36 cellular contexts compared by ENCODE assay signal in the genomic region with DNA sequence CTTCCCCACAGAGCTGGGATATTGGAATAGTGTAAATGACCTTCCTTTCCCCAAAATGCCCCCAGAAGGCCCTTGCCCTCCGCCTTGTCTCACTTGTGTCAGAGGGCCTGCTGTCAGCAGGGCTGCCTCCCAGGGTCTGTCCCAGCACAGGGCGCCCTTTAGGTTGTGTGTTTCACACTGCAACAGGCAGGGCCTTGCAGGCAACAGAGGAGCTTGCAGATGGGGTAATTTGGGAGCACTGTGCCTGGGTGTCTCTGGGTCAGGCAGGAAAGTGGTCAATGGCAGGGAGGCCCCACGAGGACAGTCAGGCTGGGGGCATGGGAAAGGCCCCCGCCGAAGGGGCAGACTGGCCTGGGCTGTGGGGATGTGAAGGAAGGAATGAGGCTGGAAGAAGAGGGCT.
"Had no signal": no experiment of that assay in that cellular context is flagged by ENCODE, and none has a peak within 500 bp of the region (broad histone marks: within the 10 kb centered on the region; RNA-seq: fewer than 3 reads in every experiment).

No MANE protein-coding gene starts in this region.

- H3K9me3 ChIP-seq: body of pancreas had no signal

- H3K9me3 Mint-ChIP-seq: activated naive CD4-positive, alpha-beta T cell treated with anti-CD3 and anti-CD28 coated beads, Interleukin-2, amount 50 U/mL, for 24 hours; activated T-helper 1 cell treated with anti-CD3 and anti-CD28 coated beads, Interleukin-12 subunit alpha, Interleukin-12 subunit beta, Interleukin-2, Interleukin-4 antibody, amounts not matched to agents 30 ng/mL and 10 ng/mL and 1 ng/mL, durations not matched to agents 14 hours and 24 hours and 36 hours had no signal

- H3K27ac Mint-ChIP-seq: activated naive CD4-positive, alpha-beta T cell treated with anti-CD3 and anti-CD28 coated beads for 36 hours; activated naive CD4-positive, alpha-beta T cell treated with anti-CD3 and anti-CD28 coated beads, Interleukin-2, amount 10 ng/mL, durations not matched to agents 7 days and 5 days; activated naive CD4-positive, alpha-beta T cell treated with anti-CD3 and anti-CD28 coated beads, Interleukin-2, amount 50 U/mL, for 24 hours; activated naive CD4-positive, alpha-beta T cell treated with anti-CD3 and anti-CD28 coated beads, Interleukin-2, amount 50 U/mL, for 72 hours; activated naive CD8-positive, alpha-beta T cell; activated naive CD8-positive, alpha-beta T cell treated with anti-CD3 and anti-CD28 coated beads for 36 hours; activated naive CD8-positive, alpha-beta T cell treated with anti-CD3 and anti-CD28 coated beads, Interleukin-2, amount 10 ng/mL, durations not matched to agents 7 days and 5 days; activated naive CD8-positive, alpha-beta T cell treated with anti-CD3 and anti-CD28 coated beads, Interleukin-2, amount 50 U/mL, for 24 hours; activated T-cell treated with anti-CD3 and anti-CD28 coated beads, Interleukin-2, amount 50 U/mL, for 24 hours; activated T-cell treated with anti-CD3 and anti-CD28 coated beads, Interleukin-2, amount 50 U/mL, for 72 hours; activated T-helper 1 cell treated with anti-CD3 and anti-CD28 coated beads, Interleukin-12 subunit alpha, Interleukin-12 subunit beta, Interleukin-2, Interleukin-4 antibody, amounts not matched to agents 30 ng/mL and 10 ng/mL and 1 ng/mL, durations not matched to agents 14 hours and 24 hours and 36 hours; activated T-helper 17 cell treated with anti-CD3 and anti-CD28 coated beads, Interleukin-2, amount 50 U/mL, for 72 hours; activated T-helper 2 cell treated with anti-CD3 and anti-CD28 coated beads, Interferon-gamma antibody, Interleukin-2, Interleukin-4, amounts not matched to agents 10 μg/mL and 5 μg/mL and 100 μg/mL, durations not matched to agents 14 hours and 24 hours and 36 hours had no signal

- H3K36me3 Mint-ChIP-seq: activated naive CD4-positive, alpha-beta T cell treated with anti-CD3 and anti-CD28 coated beads, Interleukin-2, amount 10 ng/mL, durations not matched to agents 7 days and 5 days; activated naive CD4-positive, alpha-beta T cell treated with anti-CD3 and anti-CD28 coated beads, Interleukin-2, amount 50 U/mL, for 24 hours; activated naive CD4-positive, alpha-beta T cell treated with anti-CD3 and anti-CD28 coated beads, Interleukin-2, amount 50 U/mL, for 72 hours; activated naive CD8-positive, alpha-beta T cell; activated naive CD8-positive, alpha-beta T cell treated with anti-CD3 and anti-CD28 coated beads for 36 hours; activated naive CD8-positive, alpha-beta T cell treated with anti-CD3 and anti-CD28 coated beads, Interleukin-2, amount 10 ng/mL, durations not matched to agents 7 days and 5 days; brain had no signal

- ATAC-seq: activated naive CD4-positive, alpha-beta T cell treated with anti-CD3 and anti-CD28 coated beads, Interleukin-2, amount 50 U/mL, for 72 hours; activated naive CD8-positive, alpha-beta T cell treated with anti-CD3 and anti-CD28 coated beads, Interleukin-2, amount 50 U/mL, for 24 hours; activated T-cell treated with anti-CD3 and anti-CD28 coated beads, Interleukin-2, amount 50 U/mL, for 72 hours; activated T-helper 17 cell treated with anti-CD3 and anti-CD28 coated beads, Interleukin-2, amount 50 U/mL, for 72 hours; body of pancreas had no signal

- H3K4me1 ChIP-seq: adrenal gland, ascending aorta, body of pancreas, breast epithelium had no signal

- H3K4me1 Mint-ChIP-seq: activated naive CD4-positive, alpha-beta T cell treated with anti-CD3 and anti-CD28 coated beads, Interleukin-2, amount 10 ng/mL, durations not matched to agents 7 days and 5 days; activated naive CD4-positive, alpha-beta T cell treated with anti-CD3 and anti-CD28 coated beads, Interleukin-2, amount 50 U/mL, for 24 hours; activated naive CD8-positive, alpha-beta T cell treated with anti-CD3 and anti-CD28 coated beads for 36 hours; activated naive CD8-positive, alpha-beta T cell treated with anti-CD3 and anti-CD28 coated beads, Interleukin-2, amount 10 ng/mL, durations not matched to agents 7 days and 5 days; activated naive CD8-positive, alpha-beta T cell treated with anti-CD3 and anti-CD28 coated beads, Interleukin-2, amount 50 U/mL, for 24 hours; activated T-helper 17 cell treated with anti-CD3 and anti-CD28 coated beads, Interleukin-2, amount 50 U/mL, for 72 hours; brain; central memory CD8-positive, alpha-beta T cell had no signal

- H3K27ac ChIP-seq: adrenal gland, ascending aorta, body of pancreas, brain microvascular endothelial cell, breast epithelium, cardiac muscle cell had no signal

- H3K4me3 ChIP-seq: adrenal gland, ascending aorta, body of pancreas, breast epithelium, cardiac muscle cell had no signal

- H3K27me3 Mint-ChIP-seq: brain had no signal

- H3K36me3 ChIP-seq: adrenal gland, ascending aorta, brain microvascular endothelial cell, breast epithelium, cardiac muscle cell had no signal

- H3K27me3 ChIP-seq: adrenal gland, ascending aorta, brain microvascular endothelial cell, breast epithelium, cardiac muscle cell had no signal

- H3K4me3 Mint-ChIP-seq: activated naive CD4-positive, alpha-beta T cell treated with anti-CD3 and anti-CD28 coated beads for 36 hours; activated naive CD4-positive, alpha-beta T cell treated with anti-CD3 and anti-CD28 coated beads, Interleukin-2, amount 10 ng/mL, durations not matched to agents 7 days and 5 days; activated naive CD4-positive, alpha-beta T cell treated with anti-CD3 and anti-CD28 coated beads, Interleukin-2, amount 50 U/mL, for 24 hours; activated naive CD8-positive, alpha-beta T cell; activated naive CD8-positive, alpha-beta T cell treated with anti-CD3 and anti-CD28 coated beads for 36 hours; activated naive CD8-positive, alpha-beta T cell treated with anti-CD3 and anti-CD28 coated beads, Interleukin-2, amount 10 ng/mL, durations not matched to agents 7 days and 5 days; activated naive CD8-positive, alpha-beta T cell treated with anti-CD3 and anti-CD28 coated beads, Interleukin-2, amount 50 U/mL, for 24 hours; activated T-cell treated with anti-CD3 and anti-CD28 coated beads, Interleukin-2, amount 50 U/mL, for 24 hours; activated T-cell treated with anti-CD3 and anti-CD28 coated beads, Interleukin-2, amount 50 U/mL, for 72 hours; activated T-helper 1 cell treated with anti-CD3 and anti-CD28 coated beads, Interleukin-12 subunit alpha, Interleukin-12 subunit beta, Interleukin-2, Interleukin-4 antibody, amounts not matched to agents 30 ng/mL and 10 ng/mL and 1 ng/mL, durations not matched to agents 14 hours and 24 hours and 36 hours; activated T-helper 17 cell treated with anti-CD3 and anti-CD28 coated beads, Interleukin-2, amount 50 U/mL, for 72 hours; brain; central memory CD8-positive, alpha-beta T cell had no signal

- DNase-seq: activated effector memory CD4-positive, alpha-beta T cell treated with anti-CD3 and anti-CD28 coated beads, Interleukin-2, amount 50 U/mL, for 16 hours; activated effector memory CD4-positive, alpha-beta T cell treated with Interleukin-2 at 50 U/mL for 16 hours; activated gamma-delta T cell; activated gamma-delta T cell treated with Interleukin-2 at 50 U/mL for 16 hours; activated naive CD4-positive, alpha-beta T cell; activated naive CD4-positive, alpha-beta T cell treated with anti-CD3 and anti-CD28 coated beads for 36 hours; activated naive CD4-positive, alpha-beta T cell treated with anti-CD3 and anti-CD28 coated beads, Interleukin-2, amount 10 ng/mL, durations not matched to agents 7 days and 5 days; activated naive CD4-positive, alpha-beta T cell treated with anti-CD3 and anti-CD28 coated beads, Interleukin-2, amount 50 U/mL, for 16 hours; activated naive CD8-positive, alpha-beta T cell treated with anti-CD3 and anti-CD28 coated beads for 36 hours; activated naive CD8-positive, alpha-beta T cell treated with anti-CD3 and anti-CD28 coated beads, Interleukin-2, amount 10 ng/mL, durations not matched to agents 7 days and 5 days; activated naive CD8-positive, alpha-beta T cell treated with anti-CD3 and anti-CD28 coated beads, Interleukin-2, amount 50 U/mL, for 24 hours; activated T-cell treated with anti-CD3 and anti-CD28 coated beads, Interleukin-2, amount 50 U/mL, for 1 hour; activated T-cell treated with anti-CD3 and anti-CD28 coated beads, Interleukin-2, amount 50 U/mL, for 24 hours; activated T-cell treated with anti-CD3 and anti-CD28 coated beads, Interleukin-2, amount 50 U/mL, for 48 hours; activated T-cell treated with anti-CD3 and anti-CD28 coated beads, Interleukin-2, amount 50 U/mL, for 72 hours; adrenal gland; amniotic stem cell; amygdala; anterior cingulate cortex; aorta; body of pancreas; brain microvascular endothelial cell; caudate nucleus; central memory CD4-positive, alpha-beta T cell; cerebellar nuclear complex had no signal
